ENCODE assay signal across 16 cellular contexts in genomic region chr2:207279520-207279919, GRCh38.
"Had no signal": no experiment of that assay in that cellular context is flagged by ENCODE, and none has a peak within 500 bp of the region (broad histone marks: within the 10 kb centered on the region; RNA-seq: fewer than 3 reads in every experiment).

No MANE protein-coding gene starts in this region.

- H3K9me3 Mint-ChIP-seq: dendritic cell treated with granulocyte-macrophage colony-stimulating factor and Interleukin-4, amounts not matched to agents 40 ng/mL and 50 ng/mL, for 4 days had no signal

- DNase-seq: activated CD4-positive, alpha-beta T cell treated with anti-CD3 and anti-CD28 coated beads, Interleukin-2, amount 50 U/mL, for 1 hour; activated CD8-positive, alpha-beta memory T cell treated with anti-CD3 and anti-CD28 coated beads, Interleukin-2, amount 50 U/mL, for 4 hours; activated gamma-delta T cell; effector memory CD4-positive, alpha-beta T cell; foreskin fibroblast; hypothalamus; kidney; left lung; naive B cell; pancreas; sigmoid colon; SJCRH30; spleen; transverse colon had no signal

- H3K36me3 Mint-ChIP-seq: WTC11 had no signal

- H3K27ac Mint-ChIP-seq: dendritic cell treated with granulocyte-macrophage colony-stimulating factor and Interleukin-4, amounts not matched to agents 40 ng/mL and 50 ng/mL, for 4 days; WTC11 had no signal

- H3K27me3 Mint-ChIP-seq: naive B cell had no signal

- H3K4me3 Mint-ChIP-seq: dendritic cell treated with granulocyte-macrophage colony-stimulating factor and Interleukin-4, amounts not matched to agents 40 ng/mL and 50 ng/mL, for 4 days; naive B cell; WTC11 had no signal

- ATAC-seq: left lung, pancreas, WTC11 had no signal
